Comparison of ENCODE assay signal across 28 cellular contexts in genomic region chr4:37463033-37463432, GRCh38.
"Had no signal": no experiment of that assay in that cellular context is flagged by ENCODE, and none has a peak within 500 bp of the region (broad histone marks: within the 10 kb centered on the region; RNA-seq: fewer than 3 reads in every experiment).

No MANE protein-coding gene starts in this region.

- H3K36me3 ChIP-seq: brain microvascular endothelial cell, cardiac muscle cell, SJSA1 had no signal

- H3K4me3 ChIP-seq: cardiac muscle cell, SJSA1 had no signal

- H3K36me3 Mint-ChIP-seq: activated naive CD4-positive, alpha-beta T cell treated with anti-CD3 and anti-CD28 coated beads, Interleukin-2, amount 10 ng/mL, durations not matched to agents 7 days and 5 days; activated naive CD8-positive, alpha-beta T cell treated with anti-CD3 and anti-CD28 coated beads for 36 hours; IgD-negative memory B cell had no signal

- ATAC-seq: activated T-cell treated with anti-CD3 and anti-CD28 coated beads, Interleukin-2, amount 50 U/mL, for 72 hours; SK-N-SH treated with all-trans-retinoic acid at 6 μM for 48 hours had no signal

- H3K4me1 Mint-ChIP-seq: activated CD4-positive, alpha-beta memory T cell treated with anti-CD3 and anti-CD28 coated beads, Interleukin-2, amount 10 ng/mL, durations not matched to agents 7 days and 5 days; activated CD4-positive, alpha-beta T cell treated with anti-CD3 and anti-CD28 coated beads, Interleukin-2, amount 10 ng/mL, durations not matched to agents 7 days and 5 days; activated naive CD4-positive, alpha-beta T cell treated with anti-CD3 and anti-CD28 coated beads, Interleukin-2, amount 10 ng/mL, durations not matched to agents 7 days and 5 days had no signal

- H3K27me3 ChIP-seq: brain microvascular endothelial cell, SJSA1 had no signal

- H3K4me3 Mint-ChIP-seq: activated B cell treated with CpG ODN at 0.5 μM for 24 hours; activated CD4-positive, alpha-beta memory T cell treated with anti-CD3 and anti-CD28 coated beads, Interleukin-2, amount 10 ng/mL, durations not matched to agents 7 days and 5 days; activated CD4-positive, alpha-beta T cell treated with anti-CD3 and anti-CD28 coated beads, Interleukin-2, amount 10 ng/mL, durations not matched to agents 7 days and 5 days; activated naive CD4-positive, alpha-beta T cell treated with anti-CD3 and anti-CD28 coated beads, Interleukin-2, amount 10 ng/mL, durations not matched to agents 7 days and 5 days; activated naive CD8-positive, alpha-beta T cell treated with anti-CD3 and anti-CD28 coated beads for 36 hours; activated T-cell treated with anti-CD3 and anti-CD28 coated beads, Interleukin-2, amount 50 U/mL, for 72 hours; IgD-negative memory B cell; T-helper 2 cell treated with Interferon-gamma antibody and Interleukin-4, amounts not matched to agents 5 μg/mL and 100 μg/mL, for 36 hours had no signal

- H3K27ac Mint-ChIP-seq: activated B cell treated with CpG ODN at 0.5 μM for 24 hours; activated CD4-positive, alpha-beta memory T cell treated with anti-CD3 and anti-CD28 coated beads, Interleukin-2, amount 10 ng/mL, durations not matched to agents 7 days and 5 days; activated CD4-positive, alpha-beta T cell treated with anti-CD3 and anti-CD28 coated beads, Interleukin-2, amount 10 ng/mL, durations not matched to agents 7 days and 5 days; activated naive CD4-positive, alpha-beta T cell treated with anti-CD3 and anti-CD28 coated beads, Interleukin-2, amount 10 ng/mL, durations not matched to agents 7 days and 5 days; activated naive CD8-positive, alpha-beta T cell treated with anti-CD3 and anti-CD28 coated beads for 36 hours; activated T-helper 2 cell treated with anti-CD3 and anti-CD28 coated beads, Interferon-gamma antibody, Interleukin-2, Interleukin-4, amounts not matched to agents 10 μg/mL and 5 μg/mL and 100 μg/mL, durations not matched to agents 14 hours and 24 hours and 36 hours; IgD-negative memory B cell; T-helper 2 cell treated with Interferon-gamma antibody and Interleukin-4, amounts not matched to agents 5 μg/mL and 100 μg/mL, for 36 hours had no signal

- H3K9me3 Mint-ChIP-seq: activated B cell treated with CpG ODN at 0.5 μM for 24 hours; activated CD4-positive, alpha-beta memory T cell treated with anti-CD3 and anti-CD28 coated beads, Interleukin-2, amount 10 ng/mL, durations not matched to agents 7 days and 5 days; activated CD4-positive, alpha-beta T cell treated with anti-CD3 and anti-CD28 coated beads, Interleukin-2, amount 10 ng/mL, durations not matched to agents 7 days and 5 days; activated naive CD4-positive, alpha-beta T cell treated with anti-CD3 and anti-CD28 coated beads, Interleukin-2, amount 10 ng/mL, durations not matched to agents 7 days and 5 days; activated naive CD8-positive, alpha-beta T cell treated with anti-CD3 and anti-CD28 coated beads for 36 hours; activated T-cell treated with anti-CD3 and anti-CD28 coated beads, Interleukin-2, amount 50 U/mL, for 72 hours; activated T-helper 2 cell treated with anti-CD3 and anti-CD28 coated beads, Interferon-gamma antibody, Interleukin-2, Interleukin-4, amounts not matched to agents 10 μg/mL and 5 μg/mL and 100 μg/mL, durations not matched to agents 14 hours and 24 hours and 36 hours; IgD-negative memory B cell; T-helper 2 cell treated with Interferon-gamma antibody and Interleukin-4, amounts not matched to agents 5 μg/mL and 100 μg/mL, for 36 hours had no signal

- H3K27ac ChIP-seq: brain microvascular endothelial cell, cardiac muscle cell, SJSA1 had no signal

- H3K9me3 ChIP-seq: SJSA1 had no signal

- H3K4me1 ChIP-seq: SJSA1 had no signal

- DNase-seq: activated B cell treated with CpG ODN at 0.5 μM for 24 hours; activated CD4-positive, alpha-beta memory T cell treated with anti-CD3 and anti-CD28 coated beads, Interleukin-2, amount 10 ng/mL, durations not matched to agents 7 days and 5 days; activated CD4-positive, alpha-beta T cell treated with anti-CD3 and anti-CD28 coated beads for 1 hour; activated CD4-positive, alpha-beta T cell treated with anti-CD3 and anti-CD28 coated beads, Interleukin-2, amount 10 ng/mL, durations not matched to agents 7 days and 5 days; activated gamma-delta T cell treated with Interleukin-2 at 50 U/mL for 16 hours; activated naive CD4-positive, alpha-beta T cell treated with anti-CD3 and anti-CD28 coated beads, Interleukin-2, amount 10 ng/mL, durations not matched to agents 7 days and 5 days; activated naive CD8-positive, alpha-beta T cell treated with anti-CD3 and anti-CD28 coated beads for 36 hours; activated T-cell treated with anti-CD3 and anti-CD28 coated beads for 4 hours; activated T-cell treated with anti-CD3 and anti-CD28 coated beads, Interleukin-2, amount 50 U/mL, for 72 hours; brain microvascular endothelial cell; KG1; NCI-H1092; NCI-H1417; NCI-H1930; NCI-H2107; NCI-H2171 treated with DMSO at 0.1 percent for 48 hours; NCI-H345; NCI-H510A; NK-92 treated with Interleukin-12 subunit alpha and Interleukin-12 subunit beta, amount 100 ng/mL, for 24 hours; OCI-M1; SHP77; SW 1271 had no signal
